ENCODE assay signal across 8 cellular contexts in genomic region chr12:16939871-16940306, GRCh38.
DNase-seq lines count a peak whose midpoint lies in the region; ATAC-seq, FAIRE-seq and TF ChIP-seq lines count a peak whose summit lies in the region.

No MANE protein-coding gene starts in this region.

- peak; percentile 69 for FAIRE-seq in GM18507 (lab: Jason Lieb, UNC)

- H3K9me3 ChIP-seq in MM.1S (replicated peaks; ENCODE audit: insufficient read depth, low read length) = no peaks in the 10 kb centered on the region
- peaks cover 0 to 16% (median 4%) of the 10 kb centered on the region in 4 donors for H3K9me3 ChIP-seq in stomach

- no peaks in the 10 kb centered on the region for H3K79me2 ChIP-seq in MM.1S (ENCODE audit: low read length)

- H3K4me1 ChIP-seq in MM.1S (ENCODE audit: low read length) (no peaks in the 10 kb centered on the region), stomach (no peaks in the 10 kb centered on the region)

- 28 to 40% (median 35%) methylated on average over 6 of the region's 6 CpGs for WGBS in stomach, 5 donors

- TF ChIP-seq POLR2A in stomach (IDR thresholded peaks at IDR 0.05) = no peak

- H3K4me3 ChIP-seq in MM.1S (ENCODE audit: low read length) (no peak overlapping the region), foreskin fibroblast (ENCODE audit: low read depth in 1 of 2, low read length in 2 of 2) (no peak overlapping the region), stomach (no peak overlapping the region)

- TF ChIP-seq CTCF in MM.1S (IDR thresholded peaks at IDR 0.05; ENCODE audit: low read length) (peak; percentile 98), foreskin fibroblast (IDR thresholded peaks at IDR 0.05; ENCODE audit: low read depth, low read length) (peak; percentile 33), stomach (IDR thresholded peaks at IDR 0.05) (peak in 5 of 7 experiments; percentile 41 to 75 (median 50))

- peak overlapping the region; percentile 25; the same call in 1 of the 2 replicates for H2AFZ ChIP-seq in MM.1S (ENCODE audit: low read length)

- no peak for TF ChIP-seq EP300 in stomach (IDR thresholded peaks at IDR 0.05)

- H4K20me1 ChIP-seq in MM.1S (ENCODE audit: insufficient read depth, low read length) = no peaks in the 10 kb centered on the region

- ATAC-seq in HG02759 (IDR thresholded peaks at IDR 0.05; ENCODE audit: unreplicated experiment) = peak; percentile 100

- peak; percentile 42 for DNase-seq in AG20443 (ENCODE audit: low spot score)
- DNase-seq in GM18507 (ENCODE audit: extremely low spot score, insufficient read length, low read depth) = peak; percentile 7
- peak; percentile 79 for DNase-seq in MM.1S
- DNase-seq in SIG-M5 treated with dmso at 0.1 percent for 504 hours (lab: John Stamatoyannopoulos, UW; ENCODE audit: unreplicated experiment) = peak; percentile 84
- no peak for DNase-seq in foreskin fibroblast
- peak; percentile 44 for DNase-seq in stomach
- DNase-seq in occipital lobe (lab: John Stamatoyannopoulos, UW) = no peak

- H3K36me3 ChIP-seq in MM.1S (replicated peaks; ENCODE audit: insufficient read depth, low read length) (no peaks in the 10 kb centered on the region), stomach (no peaks in the 10 kb centered on the region)

- H3K9ac ChIP-seq in MM.1S (ENCODE audit: low read length) = no peak overlapping the region

- no peaks in the 10 kb centered on the region for H3F3A ChIP-seq in MM.1S (ENCODE audit: insufficient read depth, low read length)

- no peaks in the 10 kb centered on the region for H3K9me2 ChIP-seq in MM.1S (replicated peaks; ENCODE audit: insufficient read depth, low read length)

- H3K27ac ChIP-seq in MM.1S (ENCODE audit: low read length) = no peak overlapping the region
- no peak overlapping the region for H3K27ac ChIP-seq in stomach

- H3K4me2 ChIP-seq in MM.1S (ENCODE audit: low read depth, low read length) = no peak overlapping the region

- intact Hi-C loops in stomach (cut with DNase I; ENCODE audit: low total_unique reads) = no loop called here

- no peaks in the 10 kb centered on the region for H3K27me3 ChIP-seq in MM.1S (replicated peaks; ENCODE audit: insufficient read depth, low read length)
- H3K27me3 ChIP-seq in stomach = no peaks in the 10 kb centered on the region

Comparison
In these comparisons a context has a peak if more than half of its experiments do, and no peak if none do; other contexts are left out.
1. DNase-seq: peak in AG20443 (single experiment), GM18507 (single experiment), MM.1S (single experiment), SIG-M5 treated with dmso at 0.1 percent for 504 hours (single experiment) and stomach (single experiment); none in foreskin fibroblast (0 of 2) and occipital lobe (single experiment).
2. CTCF ChIP-seq: peak in every context shown above with its lines; median percentile 98 in MM.1S; 50 in stomach; 33 in foreskin fibroblast.